In the genomic region with DNA sequence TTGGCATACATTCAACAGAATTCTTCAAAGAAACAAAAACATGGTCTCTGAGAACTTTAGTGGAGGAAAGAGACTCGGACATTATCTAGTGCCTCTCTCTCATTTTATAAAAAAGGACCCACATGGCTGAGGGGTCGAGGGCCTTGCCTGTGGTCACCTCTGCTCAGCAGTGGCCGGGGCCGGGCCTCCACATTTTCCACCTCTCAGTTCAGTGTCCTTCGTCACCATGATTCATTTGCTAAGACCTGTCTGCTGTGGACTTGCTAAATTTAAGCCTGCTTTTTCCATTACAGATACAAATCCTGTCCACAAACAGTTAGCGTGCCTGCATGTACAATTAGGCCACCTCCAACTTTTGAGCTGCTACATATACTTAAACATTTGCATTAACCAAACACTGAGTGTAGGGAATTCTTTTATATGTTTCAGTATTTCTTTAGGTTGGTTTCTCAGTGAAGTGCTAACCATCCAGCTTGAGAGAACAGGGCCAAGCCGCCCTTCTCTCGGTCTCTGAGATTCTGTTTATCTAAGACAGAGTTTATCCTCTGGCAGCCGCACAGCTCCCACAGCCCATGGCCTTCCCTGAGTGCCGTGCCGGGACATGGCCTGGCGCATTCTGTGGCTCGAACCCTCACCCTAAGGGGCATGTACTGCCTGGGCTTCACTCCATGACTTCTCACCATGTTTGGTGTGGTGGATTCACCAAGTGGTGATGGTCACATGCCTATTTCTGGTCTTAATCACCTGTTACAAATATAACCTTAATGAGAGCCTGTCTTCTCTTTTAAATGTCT, we compare ENCODE assay signal across 18 cellular contexts. TPM values are rescaled to one million over a fixed set of nuclear protein-coding genes. Genes with fewer than 3 reads are reported as not detected.
DNase-seq lines count a peak whose midpoint lies in the region; ATAC-seq and TF ChIP-seq lines count a peak whose summit lies in the region.
"Had no signal": no experiment of that assay in that cellular context is flagged by ENCODE, and none has a peak within 500 bp of the region (broad histone marks: within the 10 kb centered on the region; RNA-seq: fewer than 3 reads in every experiment).

No MANE protein-coding gene starts in this region.

- no peak overlapping the region for H3K4me2 ChIP-seq in IMR-90 (ENCODE audit: low read depth, low read length)

- WGBS in IMR-90 (ENCODE audit: extremely low coverage in 2 of 2, insufficient read length in 1 of 2), 2 experiments = 67% methylated on average over 1 of the region's 13 CpGs; no CpG with 5 or more reads in 1 of the 2 experiments

- H2BK120ac ChIP-seq in IMR-90 (ENCODE audit: low read depth, low read length) = no peak overlapping the region

- in situ Hi-C loops in IMR-90 (cut with MboI; ENCODE audit: low sequenced_read_pairs) (no loop called here), brain microvascular endothelial cell (cut with HindIII; ENCODE audit: low pct_ligation_motif_present, low sequenced_read_pairs) (no loop called here)

- no peak overlapping the region for H2BK5ac ChIP-seq in IMR-90 (ENCODE audit: low read depth, low read length, poor library complexity, severe bottlenecking)

- peak overlapping the region; percentile 13 for H2AFZ ChIP-seq in IMR-90 (replicated peaks; ENCODE audit: low read length, poor library complexity)

- H2BK15ac ChIP-seq in IMR-90 (ENCODE audit: low read depth, low read length) = no peak overlapping the region

- no peak overlapping the region for H3K14ac ChIP-seq in IMR-90 (replicated peaks; ENCODE audit: low read depth, low read length)

- H3K36me3 ChIP-seq in IMR-90 (ENCODE audit: control insufficient read depth, insufficient read depth, low read length) (peaks cover 16% of the 10 kb centered on the region), brain microvascular endothelial cell (replicated peaks) (peaks cover 3% of the 10 kb centered on the region), skeletal muscle tissue (ENCODE audit: control insufficient read depth in 3 of 3, insufficient read depth in 3 of 3, low read length in 3 of 3) (peaks cover 29 to 43% (median 35%) of the 10 kb centered on the region in 3 donors)

- no peak overlapping the region for H3K23ac ChIP-seq in IMR-90 (ENCODE audit: low read depth, low read length)

- no peak overlapping the region for H3K27ac ChIP-seq in IMR-90 (ENCODE audit: insufficient read depth, low read length)
- no peak overlapping the region for H3K27ac ChIP-seq in brain microvascular endothelial cell
- peak overlapping the region; percentile 57 for H3K27ac ChIP-seq in skeletal muscle tissue (ENCODE audit: low read depth, low read length)

- no peaks in the 10 kb centered on the region for H3K9me3 ChIP-seq in IMR-90 (ENCODE audit: control insufficient read depth, insufficient read depth, low read length)
- no peaks in the 10 kb centered on the region for H3K9me3 ChIP-seq in skeletal muscle tissue (ENCODE audit: control insufficient read depth in 3 of 3, low read length in 3 of 3)

- CTCF ChIA-PET in IMR-90 (lab: Yijun Ruan, JAX) = no interaction called here

- peaks cover 5% of the 10 kb centered on the region; the same call in 1 of the 2 replicates for H4K20me1 ChIP-seq in IMR-90 (ENCODE audit: insufficient read depth, low read length)

- 0 out of 4 replicates have a peak, but pooled peaks cover 0 to 4% of the 10 kb centered on the region in 2 experiments for H3K79me1 ChIP-seq in IMR-90 (ENCODE audit: low read depth in 1 of 2, low read length in 2 of 2)

- H3K27me3 ChIP-seq in IMR-90 (ENCODE audit: control insufficient read depth, insufficient read depth, low read length) (no peaks in the 10 kb centered on the region), brain microvascular endothelial cell (replicated peaks) (no peaks in the 10 kb centered on the region), skeletal muscle tissue (ENCODE audit: control insufficient read depth in 3 of 3, insufficient read depth in 3 of 3, low read length in 3 of 3) (no peaks in the 10 kb centered on the region)

- no peak overlapping the region for H2AK9ac ChIP-seq in IMR-90 (replicated peaks; ENCODE audit: low read depth, low read length, poor library complexity)

- DNase-seq in IMR-90 (no peak), brain microvascular endothelial cell (peak; percentile 27), iris pigment epithelial cell (ENCODE audit: low read depth) (peak; percentile 9), T-helper 2 cell (no peak), SHP77 (lab: John Stamatoyannopoulos, UW) (no peak), NCI-H524 (lab: John Stamatoyannopoulos, UW) (no peak)
- DNase-seq in stimulated activated CD4-positive, alpha-beta T cell treated with anti-CD3 and anti-CD28 coated beads, Interleukin-12 subunit alpha, Interleukin-12 subunit beta, amount 100 ng/mL, for 4 hours = no peak
- DNase-seq: activated CD8-positive, alpha-beta memory T cell treated with anti-CD3 and anti-CD28 coated beads, Interleukin-2, amount 10 ng/mL, durations not matched to agents 7 days and 5 days; activated gamma-delta T cell treated with Interleukin-2 at 50 U/mL for 16 hours; AML-193; glutamatergic neuron; NCI-H187; NCI-H510A; nucleus accumbens; stimulated activated CD4-positive, alpha-beta T cell treated with anti-CD3 and anti-CD28 coated beads, Interleukin-4, amount 100 ng/mL, for 24 hours; stimulated activated CD8-positive, alpha-beta memory T cell treated with anti-CD3 and anti-CD28 coated beads, Interleukin-4, amount 100 ng/mL, for 48 hours had no signal

- TF ChIP-seq POLR2A in IMR-90 (IDR thresholded peaks at IDR 0.05; ENCODE audit: low read depth, low read length) = no peak

- ATAC-seq in IMR-90 (ENCODE audit: low read depth) = peak; percentile 21
- ATAC-seq: activated CD4-positive, CD25-positive, alpha-beta regulatory T cell treated with anti-CD3 and anti-CD28 coated beads, Interleukin-2, amount 50 U/mL, for 24 hours; activated CD8-positive, alpha-beta memory T cell treated with anti-CD3 and anti-CD28 coated beads, Interleukin-2, amount 10 ng/mL, durations not matched to agents 7 days and 5 days had no signal

- no peak overlapping the region for H2AK5ac ChIP-seq in IMR-90 (ENCODE audit: low read depth, low read length)

- no peak overlapping the region for H4K8ac ChIP-seq in IMR-90 (ENCODE audit: low read depth in 2 of 2, low read length in 2 of 2)

- no peak overlapping the region for H2BK20ac ChIP-seq in IMR-90 (ENCODE audit: low read depth, low read length)

- H3K4ac ChIP-seq in IMR-90 (ENCODE audit: low read depth, low read length) = no peak overlapping the region

- no peak overlapping the region for H4K91ac ChIP-seq in IMR-90 (ENCODE audit: insufficient read depth, low read depth, low read length)

- dilution Hi-C loops in IMR-90 (cut with HindIII; ENCODE audit: low sequenced_read_pairs, unreplicated experiment) = no loop called here

- H3K4me3 ChIP-seq in IMR-90 (ENCODE audit: insufficient read depth, low read depth, low read length) (no peak overlapping the region), brain microvascular endothelial cell (ENCODE audit: low read depth, low read length) (no peak overlapping the region), skeletal muscle tissue (ENCODE audit: low read length in 3 of 3) (peak overlapping the region in 1 of 3 donors; percentile 42)

- H4K5ac ChIP-seq in IMR-90 (ENCODE audit: low read depth, low read length) = no peak overlapping the region

- no peak overlapping the region for H3K56ac ChIP-seq in IMR-90 (ENCODE audit: extremely low read depth, insufficient read depth, low read length)

- peaks cover 17% of the 10 kb centered on the region for H3K9me1 ChIP-seq in IMR-90 (ENCODE audit: insufficient read depth, low read length)

- H3K9ac ChIP-seq in IMR-90 (ENCODE audit: low read depth, low read length) (no peak overlapping the region), skeletal muscle tissue (ENCODE audit: low read depth in 1 of 3, low read length in 3 of 3) (peak overlapping the region in 1 of 3 donors; percentile 41)

- TF ChIP-seq CTCF in IMR-90 (conservative IDR thresholded peaks at IDR 0.05; ENCODE audit: low read depth, low read length) (no peak), brain microvascular endothelial cell (IDR thresholded peaks at IDR 0.05; ENCODE audit: low read depth, low read length, missing control alignments) (no peak)

- H3K4me1 ChIP-seq in IMR-90 (ENCODE audit: control insufficient read depth, insufficient read depth, low read length) (peaks cover 14% of the 10 kb centered on the region), skeletal muscle tissue (ENCODE audit: control insufficient read depth in 3 of 3, insufficient read depth in 3 of 3, low read length in 3 of 3) (peaks cover 13 to 53% (median 34%) of the 10 kb centered on the region in 3 donors)

- no peak overlapping the region for H3K18ac ChIP-seq in IMR-90 (ENCODE audit: low read depth, low read length)

- POLR2A ChIA-PET in IMR-90 (lab: Charles Lee; ENCODE audit: unreplicated experiment) = no interaction called here

- no peak for TF ChIP-seq RAD21 in IMR-90 (IDR thresholded peaks at IDR 0.05; ENCODE audit: low read length)

- no TSS peak for BruUV-seq in IMR-90 (replicated peaks; lab: Mats Ljungman, UMichigan)

- intact Hi-C loops in IMR-90 (cut with micrococcal nuclease) = no loop called here

TF ChIP-seq in IMR-90, 13 proteins besides CTCF, POLR2A, EP300 and RAD21 (continues in another document):
- TF ChIP-seq NFE2L2 (IDR thresholded peaks at IDR 0.05; ENCODE audit: low read depth, low read length) = no peak
- TF ChIP-seq CEBPB (IDR thresholded peaks at IDR 0.05; ENCODE audit: low read depth, low read length) = no peak
- no peak for TF ChIP-seq BHLHE40 (IDR thresholded peaks at IDR 0.05; ENCODE audit: low read depth, low read length)
- TF ChIP-seq, protein P1, sequence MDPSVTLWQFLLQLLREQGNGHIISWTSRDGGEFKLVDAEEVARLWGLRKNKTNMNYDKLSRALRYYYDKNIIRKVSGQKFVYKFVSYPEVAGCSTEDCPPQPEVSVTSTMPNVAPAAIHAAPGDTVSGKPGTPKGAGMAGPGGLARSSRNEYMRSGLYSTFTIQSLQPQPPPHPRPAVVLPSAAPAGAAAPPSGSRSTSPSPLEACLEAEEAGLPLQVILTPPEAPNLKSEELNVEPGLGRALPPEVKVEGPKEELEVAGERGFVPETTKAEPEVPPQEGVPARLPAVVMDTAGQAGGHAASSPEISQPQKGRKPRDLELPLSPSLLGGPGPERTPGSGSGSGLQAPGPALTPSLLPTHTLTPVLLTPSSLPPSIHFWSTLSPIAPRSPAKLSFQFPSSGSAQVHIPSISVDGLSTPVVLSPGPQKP (IDR thresholded peaks at IDR 0.05; ENCODE audit: borderline replicate concordance, low read depth, low read length) = no peak
- no peak for TF ChIP-seq FOS (IDR thresholded peaks at IDR 0.05; ENCODE audit: low read depth, low read length)
- no peak for TF ChIP-seq MAZ (IDR thresholded peaks at IDR 0.05; ENCODE audit: borderline replicate concordance, low read depth, low read length)

RNA-seq across cellular contexts. Expression of a gene that starts 46.2 kb away (rescaled TPM):
- total RNA-seq in IMR-90 (2012; rRNA removed) (8.4 and 16.4 TPM in 2 replicates), skeletal muscle tissue (26.6 TPM)
- 10.1 and 14.2 TPM in 2 replicates for polyA plus RNA-seq in IMR-90 (2012; rRNA removed)
- 7.7 and 10.4 TPM in 2 replicates for polyA plus RNA-seq in IMR-90 (2012; cell fraction: cytosol; rRNA removed)
- polyA plus RNA-seq in IMR-90 (2012; cell fraction: nucleus; rRNA removed; ENCODE audit: low replicate concordance) = 3.6 and 26.9 TPM in 2 replicates

RNA-seq across cellular contexts. Expression of a gene that starts 46.3 kb away (rescaled TPM):
- total RNA-seq in IMR-90 (2012; rRNA removed) = 18.3 and 40.3 TPM in 2 replicates
- polyA plus RNA-seq in IMR-90 (2012; rRNA removed) = 29.5 and 34.1 TPM in 2 replicates
- polyA plus RNA-seq in IMR-90 (2012; cell fraction: cytosol; rRNA removed) = 12.0 and 13.8 TPM in 2 replicates
- polyA plus RNA-seq in IMR-90 (2012; cell fraction: nucleus; rRNA removed; ENCODE audit: low replicate concordance) = 12.8 and 48.5 TPM in 2 replicates
- total RNA-seq in skeletal muscle tissue = 49.1 TPM

Comparison
In these comparisons a context has a peak if more than half of its experiments do, and no peak if none do; other contexts are left out.
1. DNase-seq: peak in brain microvascular endothelial cell (single experiment) and iris pigment epithelial cell (single experiment); none in IMR-90 (single experiment), T-helper 2 cell (0 of 5), SHP77 (0 of 2), NCI-H524 (0 of 2) and stimulated activated CD4-positive, alpha-beta T cell treated with anti-CD3 and anti-CD28 coated beads, Interleukin-12 subunit alpha, Interleukin-12 subunit beta, amount 100 ng/mL, for 4 hours (single experiment).